ENCODE assay signal across 8 cellular contexts in the genomic region with DNA sequence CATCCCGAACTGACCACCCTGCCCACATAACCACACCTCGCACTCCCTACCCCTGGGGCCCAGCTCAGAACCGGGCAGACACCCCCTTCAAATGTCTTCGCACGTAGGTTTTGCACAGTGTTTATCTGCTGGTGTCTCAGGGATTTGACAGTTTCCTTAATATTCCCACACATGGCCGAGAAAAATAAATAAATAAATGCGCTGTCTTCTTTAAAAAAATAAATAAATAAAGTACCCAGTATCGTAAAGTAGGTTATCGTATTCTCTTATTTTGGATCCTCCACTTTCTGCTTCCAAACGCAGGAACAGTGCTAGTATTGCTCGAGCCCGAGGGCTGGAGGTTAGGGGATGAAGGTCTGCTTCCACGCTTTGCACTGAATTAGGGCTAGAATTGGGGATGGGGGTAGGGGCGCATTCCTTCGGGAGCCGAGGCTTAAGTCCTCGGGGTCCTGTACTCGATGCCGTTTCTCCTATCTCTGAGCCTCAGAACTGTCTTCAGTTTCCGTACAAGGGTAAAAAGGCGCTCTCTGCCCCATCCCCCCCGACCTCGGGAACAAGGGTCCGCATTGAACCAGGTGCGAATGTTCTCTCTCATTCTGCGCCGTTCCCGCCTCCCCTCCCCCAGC.
DNase-seq lines count a peak whose midpoint lies in the region; ATAC-seq and FAIRE-seq lines count a peak whose summit lies in the region.

No MANE protein-coding gene starts in this region.

- H3K4me1 ChIP-seq in ES-I3 (ENCODE audit: insufficient read depth, low read length) = peaks cover 10% of the 10 kb centered on the region

- H3K9me3 ChIP-seq in ES-I3 (ENCODE audit: control insufficient read depth, insufficient read depth, low read length) (no peaks in the 10 kb centered on the region), iPS-18c (ENCODE audit: control insufficient read depth, insufficient read depth, low read length) (no peaks in the 10 kb centered on the region)

- H3K36me3 Mint-ChIP-seq in activated naive CD8-positive, alpha-beta T cell treated with anti-CD3 and anti-CD28 coated beads, Interleukin-2, amount 50 U/mL, for 24 hours (ENCODE audit: low read depth) = peaks cover 34% of the 10 kb centered on the region
- peaks cover 19% of the 10 kb centered on the region for H3K36me3 Mint-ChIP-seq in stimulated activated memory B cell treated with anti-CD40 and anti-IgM and Interleukin-4, amounts not matched to agents 10 μg/mL and 1 μg/mL and 100 μg/mL, for 72 hours

- H3K9ac ChIP-seq in ES-I3 (ENCODE audit: low read depth, low read length) = peak overlapping the region; percentile 56; the same call in 1 of the 2 replicates

- peak; percentile 5 for ATAC-seq in HG03439 (IDR thresholded peaks at IDR 0.05; ENCODE audit: unreplicated experiment)
- ATAC-seq in activated naive CD8-positive, alpha-beta T cell treated with anti-CD3 and anti-CD28 coated beads, Interleukin-2, amount 50 U/mL, for 24 hours = no peak
- ATAC-seq in stimulated activated memory B cell treated with anti-CD40 and anti-IgM and Interleukin-4, amounts not matched to agents 10 μg/mL and 1 μg/mL and 100 μg/mL, for 72 hours = peak; percentile 14

- H3K27ac Mint-ChIP-seq in activated naive CD8-positive, alpha-beta T cell treated with anti-CD3 and anti-CD28 coated beads, Interleukin-2, amount 50 U/mL, for 24 hours = peak overlapping the region; percentile 94
- peak overlapping the region; percentile 75 for H3K27ac Mint-ChIP-seq in stimulated activated memory B cell treated with anti-CD40 and anti-IgM and Interleukin-4, amounts not matched to agents 10 μg/mL and 1 μg/mL and 100 μg/mL, for 72 hours

- in situ Hi-C loops in KBM-7 (cut with MboI; ENCODE audit: low pct_unique_long_range_greater_than_20kb, low sequenced_read_pairs) = no loop called here

- H3K27me3 Mint-ChIP-seq in activated naive CD8-positive, alpha-beta T cell treated with anti-CD3 and anti-CD28 coated beads, Interleukin-2, amount 50 U/mL, for 24 hours = peaks cover 34% of the 10 kb centered on the region
- peaks cover 60% of the 10 kb centered on the region for H3K27me3 Mint-ChIP-seq in stimulated activated memory B cell treated with anti-CD40 and anti-IgM and Interleukin-4, amounts not matched to agents 10 μg/mL and 1 μg/mL and 100 μg/mL, for 72 hours

- peaks cover 66% of the 10 kb centered on the region for H3K4me1 Mint-ChIP-seq in activated naive CD8-positive, alpha-beta T cell treated with anti-CD3 and anti-CD28 coated beads, Interleukin-2, amount 50 U/mL, for 24 hours
- peaks cover 58% of the 10 kb centered on the region for H3K4me1 Mint-ChIP-seq in stimulated activated memory B cell treated with anti-CD40 and anti-IgM and Interleukin-4, amounts not matched to agents 10 μg/mL and 1 μg/mL and 100 μg/mL, for 72 hours

- H3K4me3 Mint-ChIP-seq in activated naive CD8-positive, alpha-beta T cell treated with anti-CD3 and anti-CD28 coated beads, Interleukin-2, amount 50 U/mL, for 24 hours = peak overlapping the region; percentile 93
- H3K4me3 Mint-ChIP-seq in stimulated activated memory B cell treated with anti-CD40 and anti-IgM and Interleukin-4, amounts not matched to agents 10 μg/mL and 1 μg/mL and 100 μg/mL, for 72 hours = peak overlapping the region; percentile 82

- no peaks in the 10 kb centered on the region; the same call in 1 of the 2 replicates for H3K36me3 ChIP-seq in ES-I3 (ENCODE audit: insufficient read depth, low read length)

- no peak for DNase-seq in activated naive CD8-positive, alpha-beta T cell treated with anti-CD3 and anti-CD28 coated beads, Interleukin-2, amount 50 U/mL, for 24 hours
- DNase-seq in stimulated activated CD4-positive, alpha-beta T cell treated with anti-CD3 and anti-CD28 coated beads, Interleukin-4, amount 100 ng/mL, for 1 hour = no peak
- no peak for DNase-seq in urothelium cell line (ENCODE audit: low spot score)
- no peak for DNase-seq in KBM-7

- no peaks in the 10 kb centered on the region for H3K9me3 Mint-ChIP-seq in activated naive CD8-positive, alpha-beta T cell treated with anti-CD3 and anti-CD28 coated beads, Interleukin-2, amount 50 U/mL, for 24 hours
- no peaks in the 10 kb centered on the region for H3K9me3 Mint-ChIP-seq in stimulated activated memory B cell treated with anti-CD40 and anti-IgM and Interleukin-4, amounts not matched to agents 10 μg/mL and 1 μg/mL and 100 μg/mL, for 72 hours

- peak overlapping the region; percentile 71; the same call in 1 of the 2 replicates for H3K4me3 ChIP-seq in iPS-18c (ENCODE audit: insufficient read depth, low read depth, low read length)

- FAIRE-seq in urothelium cell line (lab: Jason Lieb, UNC) = no peak
